ENCODE assay signal across 1 cellular context in genomic region chr1:117658676-117659075, GRCh38.
TF ChIP-seq lines count a peak whose summit lies in the region.

No MANE protein-coding gene starts in this region.

TF ChIP-seq in GM23338, 12 proteins besides CTCF, POLR2A, EP300 and RAD21 (continued from another document):
- TF ChIP-seq EZH2 (IDR thresholded peaks at IDR 0.05; ENCODE audit: low read depth, unreplicated experiment): no peak
- TF ChIP-seq, protein P1, sequence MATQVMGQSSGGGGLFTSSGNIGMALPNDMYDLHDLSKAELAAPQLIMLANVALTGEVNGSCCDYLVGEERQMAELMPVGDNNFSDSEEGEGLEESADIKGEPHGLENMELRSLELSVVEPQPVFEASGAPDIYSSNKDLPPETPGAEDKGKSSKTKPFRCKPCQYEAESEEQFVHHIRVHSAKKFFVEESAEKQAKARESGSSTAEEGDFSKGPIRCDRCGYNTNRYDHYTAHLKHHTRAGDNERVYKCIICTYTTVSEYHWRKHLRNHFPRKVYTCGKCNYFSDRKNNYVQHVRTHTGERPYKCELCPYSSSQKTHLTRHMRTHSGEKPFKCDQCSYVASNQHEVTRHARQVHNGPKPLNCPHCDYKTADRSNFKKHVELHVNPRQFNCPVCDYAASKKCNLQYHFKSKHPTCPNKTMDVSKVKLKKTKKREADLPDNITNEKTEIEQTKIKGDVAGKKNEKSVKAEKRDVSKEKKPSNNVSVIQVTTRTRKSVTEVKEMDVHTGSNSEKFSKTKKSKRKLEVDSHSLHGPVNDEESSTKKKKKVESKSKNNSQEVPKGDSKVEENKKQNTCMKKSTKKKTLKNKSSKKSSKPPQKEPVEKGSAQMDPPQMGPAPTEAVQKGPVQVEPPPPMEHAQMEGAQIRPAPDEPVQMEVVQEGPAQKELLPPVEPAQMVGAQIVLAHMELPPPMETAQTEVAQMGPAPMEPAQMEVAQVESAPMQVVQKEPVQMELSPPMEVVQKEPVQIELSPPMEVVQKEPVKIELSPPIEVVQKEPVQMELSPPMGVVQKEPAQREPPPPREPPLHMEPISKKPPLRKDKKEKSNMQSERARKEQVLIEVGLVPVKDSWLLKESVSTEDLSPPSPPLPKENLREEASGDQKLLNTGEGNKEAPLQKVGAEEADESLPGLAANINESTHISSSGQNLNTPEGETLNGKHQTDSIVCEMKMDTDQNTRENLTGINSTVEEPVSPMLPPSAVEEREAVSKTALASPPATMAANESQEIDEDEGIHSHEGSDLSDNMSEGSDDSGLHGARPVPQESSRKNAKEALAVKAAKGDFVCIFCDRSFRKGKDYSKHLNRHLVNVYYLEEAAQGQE (IDR thresholded peaks at IDR 0.05; ENCODE audit: unreplicated experiment): no peak
